37 cellular contexts compared by ENCODE assay signal in genomic region chr20:24656391-24656790, GRCh38.
"Had no signal": no experiment of that assay in that cellular context is flagged by ENCODE, and none has a peak within 500 bp of the region (broad histone marks: within the 10 kb centered on the region; RNA-seq: fewer than 3 reads in every experiment).

No MANE protein-coding gene starts in this region.

- H3K4me3 ChIP-seq: esophagus muscularis mucosa, gastrocnemius medialis, heart left ventricle had no signal

- H3K27ac Mint-ChIP-seq: activated CD4-positive, alpha-beta memory T cell treated with anti-CD3 and anti-CD28 coated beads for 36 hours; activated CD4-positive, alpha-beta T cell treated with anti-CD3 and anti-CD28 coated beads for 36 hours; activated CD4-positive, alpha-beta T cell treated with anti-CD3 and anti-CD28 coated beads, Interleukin-2, amount 10 ng/mL, durations not matched to agents 24 days and 14 days; activated CD8-positive, alpha-beta memory T cell treated with anti-CD3 and anti-CD28 coated beads, Interleukin-2, amount 10 ng/mL, durations not matched to agents 7 days and 5 days; activated CD8-positive, alpha-beta T cell treated with anti-CD3 and anti-CD28 coated beads, Interleukin-2, amount 10 ng/mL, durations not matched to agents 7 days and 5 days; activated naive CD8-positive, alpha-beta T cell; activated T-helper 1 cell treated with anti-CD3 and anti-CD28 coated beads, Interleukin-12 subunit alpha, Interleukin-12 subunit beta, Interleukin-2, Interleukin-4 antibody, amounts not matched to agents 30 ng/mL and 10 ng/mL and 1 ng/mL, durations not matched to agents 14 hours and 24 hours and 36 hours; activated T-helper 2 cell treated with anti-CD3 and anti-CD28 coated beads, Interferon-gamma antibody, Interleukin-2, Interleukin-4, amounts not matched to agents 10 μg/mL and 5 μg/mL and 100 μg/mL, durations not matched to agents 14 hours and 24 hours and 36 hours; T-helper 17 cell; T-helper 2 cell treated with Interferon-gamma antibody and Interleukin-4, amounts not matched to agents 5 μg/mL and 100 μg/mL, for 36 hours had no signal

- DNase-seq: activated CD4-positive, alpha-beta memory T cell treated with anti-CD3 and anti-CD28 coated beads for 36 hours; activated CD4-positive, alpha-beta T cell treated with anti-CD3 and anti-CD28 coated beads for 36 hours; activated CD4-positive, alpha-beta T cell treated with anti-CD3 and anti-CD28 coated beads, Interleukin-2, amount 10 ng/mL, durations not matched to agents 24 days and 14 days; activated CD4-positive, CD25-positive, alpha-beta regulatory T cell; activated CD4-positive, CD25-positive, alpha-beta regulatory T cell treated with anti-CD3 and anti-CD28 coated beads, Interleukin-2, amount 50 U/mL, for 72 hours; activated CD8-positive, alpha-beta memory T cell treated with anti-CD3 and anti-CD28 coated beads, Interleukin-2, amount 10 ng/mL, durations not matched to agents 7 days and 5 days; activated CD8-positive, alpha-beta memory T cell treated with anti-CD3 and anti-CD28 coated beads, Interleukin-2, amount 50 U/mL, for 4 hours; activated CD8-positive, alpha-beta T cell treated with anti-CD3 and anti-CD28 coated beads, Interleukin-2, amount 10 ng/mL, durations not matched to agents 7 days and 5 days; activated gamma-delta T cell treated with Interleukin-2 at 50 U/mL for 16 hours; activated naive CD4-positive, alpha-beta T cell treated with anti-CD3 and anti-CD28 coated beads, Interleukin-2, amount 50 U/mL, for 16 hours; activated naive CD4-positive, alpha-beta T cell treated with Interleukin-2 at 50 U/mL for 16 hours; activated T-cell treated with anti-CD3 and anti-CD28 coated beads, Interleukin-2, amount 50 U/mL, for 1 hour; activated T-cell treated with anti-CD3 and anti-CD28 coated beads, Interleukin-2, amount 50 U/mL, for 48 hours; amniotic stem cell; anterior cingulate cortex; brain microvascular endothelial cell; cortex of kidney; dermis blood vessel endothelial cell; effector CD4-positive, alpha-beta T cell; effector memory CD8-positive, alpha-beta T cell; erythroblast; foreskin keratinocyte; gastrocnemius medialis; glutamatergic neuron; heart left ventricle; T-helper 1 cell; T-helper 17 cell; T1000 had no signal

- H3K9me3 ChIP-seq: esophagus muscularis mucosa, gastrocnemius medialis, heart left ventricle had no signal

- H3K4me3 Mint-ChIP-seq: activated CD4-positive, alpha-beta memory T cell treated with anti-CD3 and anti-CD28 coated beads for 36 hours; activated CD4-positive, alpha-beta T cell treated with anti-CD3 and anti-CD28 coated beads for 36 hours; activated CD4-positive, alpha-beta T cell treated with anti-CD3 and anti-CD28 coated beads, Interleukin-2, amount 10 ng/mL, durations not matched to agents 24 days and 14 days; activated CD8-positive, alpha-beta memory T cell treated with anti-CD3 and anti-CD28 coated beads, Interleukin-2, amount 10 ng/mL, durations not matched to agents 7 days and 5 days; activated CD8-positive, alpha-beta T cell treated with anti-CD3 and anti-CD28 coated beads, Interleukin-2, amount 10 ng/mL, durations not matched to agents 7 days and 5 days; activated naive CD8-positive, alpha-beta T cell; activated T-helper 1 cell treated with anti-CD3 and anti-CD28 coated beads, Interleukin-12 subunit alpha, Interleukin-12 subunit beta, Interleukin-2, Interleukin-4 antibody, amounts not matched to agents 30 ng/mL and 10 ng/mL and 1 ng/mL, durations not matched to agents 14 hours and 24 hours and 36 hours; central memory CD8-positive, alpha-beta T cell; effector memory CD8-positive, alpha-beta T cell; T-helper 17 cell; T-helper 2 cell treated with Interferon-gamma antibody and Interleukin-4, amounts not matched to agents 5 μg/mL and 100 μg/mL, for 36 hours had no signal

- H3K36me3 Mint-ChIP-seq: activated CD4-positive, alpha-beta memory T cell treated with anti-CD3 and anti-CD28 coated beads for 36 hours; activated CD8-positive, alpha-beta memory T cell treated with anti-CD3 and anti-CD28 coated beads, Interleukin-2, amount 10 ng/mL, durations not matched to agents 7 days and 5 days; activated naive CD8-positive, alpha-beta T cell had no signal

- H3K9me3 Mint-ChIP-seq: activated CD4-positive, alpha-beta memory T cell treated with anti-CD3 and anti-CD28 coated beads for 36 hours; activated CD4-positive, alpha-beta T cell treated with anti-CD3 and anti-CD28 coated beads, Interleukin-2, amount 10 ng/mL, durations not matched to agents 24 days and 14 days; activated T-helper 1 cell treated with anti-CD3 and anti-CD28 coated beads, Interleukin-12 subunit alpha, Interleukin-12 subunit beta, Interleukin-2, Interleukin-4 antibody, amounts not matched to agents 30 ng/mL and 10 ng/mL and 1 ng/mL, durations not matched to agents 14 hours and 24 hours and 36 hours; activated T-helper 2 cell treated with anti-CD3 and anti-CD28 coated beads, Interferon-gamma antibody, Interleukin-2, Interleukin-4, amounts not matched to agents 10 μg/mL and 5 μg/mL and 100 μg/mL, durations not matched to agents 14 hours and 24 hours and 36 hours; central memory CD8-positive, alpha-beta T cell; effector memory CD8-positive, alpha-beta T cell; T-helper 2 cell treated with Interferon-gamma antibody and Interleukin-4, amounts not matched to agents 5 μg/mL and 100 μg/mL, for 36 hours had no signal

- H3K36me3 ChIP-seq: brain microvascular endothelial cell, esophagus muscularis mucosa, gastrocnemius medialis, heart left ventricle had no signal

- H3K4me1 Mint-ChIP-seq: activated CD4-positive, alpha-beta T cell treated with anti-CD3 and anti-CD28 coated beads for 36 hours; activated CD4-positive, alpha-beta T cell treated with anti-CD3 and anti-CD28 coated beads, Interleukin-2, amount 10 ng/mL, durations not matched to agents 24 days and 14 days; activated CD8-positive, alpha-beta memory T cell treated with anti-CD3 and anti-CD28 coated beads, Interleukin-2, amount 10 ng/mL, durations not matched to agents 7 days and 5 days; central memory CD8-positive, alpha-beta T cell had no signal

- H3K4me1 ChIP-seq: esophagus muscularis mucosa, foreskin keratinocyte, gastrocnemius medialis had no signal

- H3K27me3 Mint-ChIP-seq: activated CD4-positive, alpha-beta T cell treated with anti-CD3 and anti-CD28 coated beads for 36 hours; activated CD4-positive, alpha-beta T cell treated with anti-CD3 and anti-CD28 coated beads, Interleukin-2, amount 10 ng/mL, durations not matched to agents 24 days and 14 days; activated CD8-positive, alpha-beta memory T cell treated with anti-CD3 and anti-CD28 coated beads, Interleukin-2, amount 10 ng/mL, durations not matched to agents 7 days and 5 days; activated naive CD8-positive, alpha-beta T cell had no signal

- ATAC-seq: activated CD4-positive, alpha-beta T cell treated with anti-CD3 and anti-CD28 coated beads for 36 hours; activated CD8-positive, alpha-beta memory T cell treated with anti-CD3 and anti-CD28 coated beads, Interleukin-2, amount 10 ng/mL, durations not matched to agents 7 days and 5 days; activated CD8-positive, alpha-beta T cell treated with anti-CD3 and anti-CD28 coated beads, Interleukin-2, amount 10 ng/mL, durations not matched to agents 7 days and 5 days; effector memory CD8-positive, alpha-beta T cell; foreskin keratinocyte; gastrocnemius medialis; heart left ventricle; T-helper 17 cell had no signal

- H3K27me3 ChIP-seq: brain microvascular endothelial cell, foreskin keratinocyte, heart left ventricle had no signal

- FAIRE-seq: astrocyte, bronchial epithelial cell, colon had no signal

- H3K27ac ChIP-seq: brain microvascular endothelial cell, esophagus muscularis mucosa, foreskin keratinocyte, gastrocnemius medialis, heart left ventricle had no signal
